17 cellular contexts compared by ENCODE assay signal in the genomic region with DNA sequence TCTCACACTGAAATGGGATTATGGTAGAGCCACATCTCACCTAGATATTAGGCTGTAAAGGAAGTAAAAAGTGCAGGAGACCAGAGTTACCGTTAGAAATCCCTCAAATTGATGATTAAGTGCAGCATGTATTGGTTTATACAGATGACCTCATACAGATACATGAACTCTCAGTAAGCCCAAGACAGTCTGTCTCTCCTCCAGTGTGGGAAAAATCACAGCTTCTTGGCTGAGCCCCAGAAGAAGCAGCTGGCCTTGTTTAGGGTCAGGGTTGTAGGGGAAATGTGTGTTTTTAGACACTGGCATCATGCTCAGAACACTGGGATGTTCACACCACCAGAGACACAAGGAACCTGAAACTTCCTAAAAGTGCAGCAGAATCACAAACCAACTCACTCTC.
DNase-seq lines count a peak whose midpoint lies in the region; ATAC-seq and TF ChIP-seq lines count a peak whose summit lies in the region.
"Had no signal": no experiment of that assay in that cellular context is flagged by ENCODE, and none has a peak within 500 bp of the region (broad histone marks: within the 10 kb centered on the region; RNA-seq: fewer than 3 reads in every experiment).

No MANE protein-coding gene starts in this region.

- H3K27ac Mint-ChIP-seq in chondrocyte (ENCODE audit: unreplicated experiment) (peak overlapping the region; percentile 75), GM23338 (no peak overlapping the region)
- H3K27ac Mint-ChIP-seq: CD8-positive, alpha-beta memory T cell; stimulated activated naive CD8-positive, alpha-beta T cell treated with anti-CD3 and anti-CD28 coated beads, Interleukin-15, amount 100 ng/mL, for 72 hours had no signal

- TF ChIP-seq CTCF in AG10803 (conservative IDR thresholded peaks at IDR 0.05; ENCODE audit: low read length), result no peak
- TF ChIP-seq CTCF in chondrocyte (IDR thresholded peaks at IDR 0.05), result no peak
- no peak for TF ChIP-seq CTCF in GM23338 (conservative IDR thresholded peaks at IDR 0.05; ENCODE audit: low read depth in 2 of 2)

- H3K9me3 Mint-ChIP-seq in chondrocyte (ENCODE audit: low read depth) (no peaks in the 10 kb centered on the region), GM23338 (no peaks in the 10 kb centered on the region)
- H3K9me3 Mint-ChIP-seq: CD8-positive, alpha-beta memory T cell; stimulated activated naive CD8-positive, alpha-beta T cell treated with anti-CD3 and anti-CD28 coated beads, Interleukin-15, amount 100 ng/mL, for 72 hours had no signal

- H2AFZ ChIP-seq in GM23338, result no peak overlapping the region

- H3K4me1 Mint-ChIP-seq in chondrocyte (ENCODE audit: low read depth), result peaks cover 23% of the 10 kb centered on the region
- peaks cover 3% of the 10 kb centered on the region; the same call in 1 of the 3 replicates for H3K4me1 Mint-ChIP-seq in GM23338
- H3K4me1 Mint-ChIP-seq: CD8-positive, alpha-beta memory T cell; stimulated activated naive CD8-positive, alpha-beta T cell treated with anti-CD3 and anti-CD28 coated beads, Interleukin-15, amount 100 ng/mL, for 72 hours had no signal

- DNase-seq in AG10803 (ENCODE audit: low read depth) (peak; percentile 51), LHCN-M2 (ENCODE audit: low read depth) (peak; percentile 83), chondrocyte (ENCODE audit: low spot score) (no peak), kidney tubule cell (ENCODE audit: low spot score) (peak; percentile 1), T-helper 9 cell (no peak), GM23338 (ENCODE audit: low spot score) (no peak), G401 (ENCODE audit: low spot score) (no peak), C1 segment of cervical spinal cord (lab: John Stamatoyannopoulos, UW) (no peak)
- DNase-seq: ACHN; activated naive CD4-positive, alpha-beta T cell; aorta; CD8-positive, alpha-beta memory T cell; NCI-H1105; stimulated activated CD4-positive, alpha-beta T cell treated with anti-CD3 and anti-CD28 coated beads, Interleukin-2, amount 100 ng/mL, for 24 hours; stimulated activated naive CD8-positive, alpha-beta T cell treated with anti-CD3 and anti-CD28 coated beads, Interleukin-15, amount 100 ng/mL, for 72 hours had no signal

- in situ Hi-C loops in G401 (cut with HindIII; ENCODE audit: low sequenced_read_pairs), result no loop called here

- H3K4me1 ChIP-seq in GM23338 (ENCODE audit: insufficient read depth), result no peaks in the 10 kb centered on the region

- H3K27me3 Mint-ChIP-seq in chondrocyte (ENCODE audit: low read depth), result no peaks in the 10 kb centered on the region
- H3K27me3 Mint-ChIP-seq in GM23338 (ENCODE audit: insufficient read depth, low read depth, poor library complexity), result peaks cover 6% of the 10 kb centered on the region
- H3K27me3 Mint-ChIP-seq: CD8-positive, alpha-beta memory T cell; stimulated activated naive CD8-positive, alpha-beta T cell treated with anti-CD3 and anti-CD28 coated beads, Interleukin-15, amount 100 ng/mL, for 72 hours had no signal

- no peak overlapping the region for H3K4me2 ChIP-seq in GM23338

- peaks cover 10% of the 10 kb centered on the region for H3K36me3 Mint-ChIP-seq in chondrocyte (ENCODE audit: low read depth)
- H3K36me3 Mint-ChIP-seq in GM23338 (ENCODE audit: low read depth), result peaks cover 5% of the 10 kb centered on the region; the same call in 2 of the 3 replicates

- H3K4me3 ChIP-seq in AG10803 (ENCODE audit: low read length), result no peak overlapping the region
- H3K4me3 ChIP-seq in GM23338, result no peak overlapping the region

- no peaks in the 10 kb centered on the region for H3K36me3 ChIP-seq in GM23338 (ENCODE audit: insufficient read depth)

- no peak overlapping the region for H3K4me3 Mint-ChIP-seq in chondrocyte (ENCODE audit: unreplicated experiment)
- H3K4me3 Mint-ChIP-seq in GM23338, result no peak overlapping the region
- H3K4me3 Mint-ChIP-seq: CD8-positive, alpha-beta memory T cell; stimulated activated naive CD8-positive, alpha-beta T cell treated with anti-CD3 and anti-CD28 coated beads, Interleukin-15, amount 100 ng/mL, for 72 hours had no signal

- ATAC-seq in GM23338, result no peak
- ATAC-seq: sciatic nerve; stimulated activated naive CD8-positive, alpha-beta T cell treated with anti-CD3 and anti-CD28 coated beads, Interleukin-15, amount 100 ng/mL, for 72 hours had no signal

- no peaks in the 10 kb centered on the region for H3K27me3 ChIP-seq in GM23338 (ENCODE audit: insufficient read depth)

- no peaks in the 10 kb centered on the region for H3F3A ChIP-seq in GM23338 (replicated peaks; ENCODE audit: low read depth)

- no peak overlapping the region for H3K27ac ChIP-seq in GM23338 (ENCODE audit: low read depth)
- H3K27ac ChIP-seq: RWPE1 had no signal

- no peaks in the 10 kb centered on the region for H4K20me1 ChIP-seq in GM23338 (replicated peaks; ENCODE audit: insufficient read depth)

- no peaks in the 10 kb centered on the region for H3K9me2 ChIP-seq in GM23338 (ENCODE audit: insufficient read depth)

- no peaks in the 10 kb centered on the region for H3K79me2 ChIP-seq in GM23338 (replicated peaks; ENCODE audit: insufficient read depth)

TF ChIP-seq in GM23338, 12 proteins besides CTCF, POLR2A, EP300 and RAD21 (continues in another document):
- TF ChIP-seq POLR2AphosphoS5 (IDR thresholded peaks at IDR 0.05; ENCODE audit: low read depth) (no peak), NANOG (IDR thresholded peaks at IDR 0.05; ENCODE audit: borderline replicate concordance) (no peak), EZH2 (IDR thresholded peaks at IDR 0.05; ENCODE audit: low read depth, unreplicated experiment) (no peak), ZNF114 (CRISPR knock-in tag; IDR thresholded peaks at IDR 0.05) (no peak), STAT1 (IDR thresholded peaks at IDR 0.05; ENCODE audit: unreplicated experiment) (no peak), ZNF462 (CRISPR knock-in tag; IDR thresholded peaks at IDR 0.05) (no peak), ZNF331 (CRISPR knock-in tag; IDR thresholded peaks at IDR 0.05; ENCODE audit: low read depth) (no peak)

Comparison
In these comparisons a context has a peak if more than half of its experiments do, and no peak if none do; other contexts are left out.
1. DNase-seq: peak in AG10803 (single experiment), LHCN-M2 (single experiment) and kidney tubule cell (single experiment); none in chondrocyte (single experiment), T-helper 9 cell (single experiment), GM23338 (single experiment), G401 (single experiment) and C1 segment of cervical spinal cord (0 of 14).